In the genomic region with DNA sequence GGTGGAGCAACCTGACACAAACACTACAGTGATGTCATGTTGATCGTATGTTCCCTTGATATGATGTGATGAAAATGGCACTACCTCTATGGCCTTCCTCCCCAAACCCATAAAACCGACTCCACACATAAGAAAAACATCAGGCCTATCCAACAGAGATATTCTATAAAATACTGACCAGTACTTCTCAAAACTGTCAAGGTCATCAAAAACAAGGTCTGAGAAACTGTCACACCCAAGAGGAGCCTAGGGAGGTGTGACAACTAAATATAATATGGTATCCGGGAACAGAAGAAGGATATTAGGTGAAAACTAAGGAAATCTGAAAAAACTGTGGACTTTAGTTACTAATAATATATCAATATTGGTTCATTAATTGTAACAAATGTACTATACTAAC, we compare ENCODE assay signal across 23 cellular contexts.
"Had no signal": no experiment of that assay in that cellular context is flagged by ENCODE, and none has a peak within 500 bp of the region (broad histone marks: within the 10 kb centered on the region; RNA-seq: fewer than 3 reads in every experiment).

No MANE protein-coding gene starts in this region.

- H3K36me3 ChIP-seq: left lung, lower lobe of right lung, right atrium auricular region, uterus had no signal

- H3K27me3 ChIP-seq: body of pancreas, left lung, right atrium auricular region, spleen, uterus had no signal

- DNase-seq: activated CD4-positive, alpha-beta T cell treated with anti-CD3 and anti-CD28 coated beads for 4 hours; activated CD4-positive, alpha-beta T cell treated with anti-CD3 and anti-CD28 coated beads, Interleukin-2, amount 50 U/mL, for 4 hours; activated naive CD4-positive, alpha-beta T cell; activated T-cell treated with anti-CD3 and anti-CD28 coated beads for 4 hours; activated T-cell treated with anti-CD3 and anti-CD28 coated beads, Interleukin-2, amount 50 U/mL, for 72 hours; body of pancreas; cerebellar nuclear complex; cortex of kidney; kidney glomerular epithelial cell; left lung; lower lobe of right lung; mesenchymal stem cell; naive thymus-derived CD8-positive, alpha-beta T cell; occipital lobe; spleen; stimulated activated CD4-positive, alpha-beta T cell treated with anti-CD3 and anti-CD28 coated beads, Interleukin-2, amount 100 ng/mL, for 48 hours; stimulated activated naive CD4-positive, alpha-beta T cell treated with Interleukin-2 at 50 U/mL for 16 hours; uterus had no signal

- H2AFZ ChIP-seq: parathyroid adenoma had no signal

- H3K27ac ChIP-seq: body of pancreas, epithelial cell of prostate, left lung, lower lobe of right lung, parathyroid adenoma, right atrium auricular region, spleen, thoracic aorta, uterus had no signal

- H3K9me3 ChIP-seq: body of pancreas, left lung, lower lobe of right lung, right atrium auricular region, spleen, thoracic aorta, uterus had no signal

- H3K79me2 ChIP-seq: parathyroid adenoma had no signal

- H3K9ac ChIP-seq: parathyroid adenoma had no signal

- H3K4me1 ChIP-seq: body of pancreas, left lung, lower lobe of right lung, parathyroid adenoma, spleen, uterus had no signal

- ATAC-seq: activated naive CD4-positive, alpha-beta T cell treated with anti-CD3 and anti-CD28 coated beads, Interleukin-2, amount 50 U/mL, for 72 hours; activated T-cell treated with anti-CD3 and anti-CD28 coated beads, Interleukin-2, amount 50 U/mL, for 72 hours; body of pancreas; left lung; lower lobe of right lung; naive thymus-derived CD8-positive, alpha-beta T cell had no signal

- H3K4me3 ChIP-seq: body of pancreas, left lung, lower lobe of right lung, right atrium auricular region, spleen, thoracic aorta, uterus had no signal
